ENCODE assay signal across 1 cellular context in the genomic region with DNA sequence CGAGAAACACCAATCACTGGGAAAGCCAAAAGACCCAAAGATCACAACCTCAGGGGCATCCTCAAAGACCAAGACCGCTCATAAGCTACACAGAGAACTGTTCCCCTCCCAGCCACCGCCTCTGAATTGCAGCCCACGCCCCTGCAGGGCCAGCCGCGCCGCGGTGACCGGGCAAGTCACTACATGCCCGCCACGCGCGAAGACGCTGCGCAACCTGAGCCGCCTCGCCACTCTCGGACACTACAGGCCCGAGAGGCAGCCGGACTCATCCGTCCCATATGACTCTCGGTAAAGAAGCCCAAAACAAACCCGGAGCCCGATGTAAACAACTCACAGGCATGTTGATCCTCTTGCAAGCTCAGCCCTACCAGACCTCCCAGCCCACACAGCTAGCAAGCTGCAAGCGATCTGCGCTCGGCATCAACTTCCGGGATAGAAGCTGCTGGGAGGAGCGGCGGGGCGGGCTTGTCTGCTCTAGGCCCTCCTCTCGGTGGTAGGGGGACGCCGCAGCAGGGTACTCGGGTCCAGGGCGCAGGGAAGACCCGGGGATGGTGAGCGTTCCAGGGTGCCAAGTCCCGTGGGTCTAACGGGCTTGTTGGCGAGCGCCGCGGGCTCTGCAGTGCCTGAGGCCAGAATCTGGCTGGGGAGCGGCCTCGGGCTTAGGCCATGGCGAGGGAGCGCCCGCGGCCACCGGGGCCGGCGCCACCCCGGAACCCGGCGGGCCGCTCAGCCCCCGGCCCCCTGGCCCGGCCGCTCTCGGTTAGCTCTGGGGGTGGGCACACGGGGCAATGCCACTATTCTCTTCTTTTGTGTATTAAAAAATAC.
TF ChIP-seq lines count a peak whose summit lies in the region.

A gene (minus strand): TSS at position 412 of the 825 bp plus-strand sequence. CDS start 72 bp downstream, at position 340.

TF ChIP-seq in H1, 55 proteins besides CTCF, POLR2A, EP300 and RAD21 (continued from another document):
- TF ChIP-seq SAP30 (IDR thresholded peaks at IDR 0.05; ENCODE audit: insufficient read depth, insufficient replicate concordance, low read length), result peak; percentile 52
- no peak for TF ChIP-seq KDM5A (IDR thresholded peaks at IDR 0.05; ENCODE audit: low read length)
- TF ChIP-seq BRCA1 (IDR thresholded peaks at IDR 0.05; ENCODE audit: low read depth, low read length), result no peak
- no peak for TF ChIP-seq HDAC6 (IDR thresholded peaks at IDR 0.05; ENCODE audit: low read depth, low read length)
- TF ChIP-seq JUN (IDR thresholded peaks at IDR 0.05; ENCODE audit: low read depth, low read length), result no peak
- TF ChIP-seq ZNF274 (IDR thresholded peaks at IDR 0.05; ENCODE audit: borderline replicate concordance, extremely low read depth, low read length), result no peak
- TF ChIP-seq POU5F1 (IDR thresholded peaks at IDR 0.05; ENCODE audit: low read depth, low read length), result no peak
- no peak for TF ChIP-seq BCL11A (IDR thresholded peaks at IDR 0.05; ENCODE audit: low read depth in 2 of 2, low read length in 2 of 2)
- no peak for TF ChIP-seq MAFK (IDR thresholded peaks at IDR 0.05; ENCODE audit: low read depth, low read length)
- peak; percentile 87 for TF ChIP-seq KDM4A (IDR thresholded peaks at IDR 0.05; ENCODE audit: low read depth, low read length, severe bottlenecking)
- no peak for TF ChIP-seq RXRA (IDR thresholded peaks at IDR 0.05; ENCODE audit: insufficient read depth, low read depth, low read length)
- TF ChIP-seq CEBPB (IDR thresholded peaks at IDR 0.05; ENCODE audit: low read depth, low read length), result no peak; the same call in 1 of the 2 replicates
- peak; percentile 96 for TF ChIP-seq TAF1 (IDR thresholded peaks at IDR 0.05; ENCODE audit: low read depth, low read length)
- TF ChIP-seq EGR1 (IDR thresholded peaks at IDR 0.05; ENCODE audit: borderline replicate concordance, low read depth, low read length), result peak; percentile 55; the same call in 1 of the 2 replicates
- TF ChIP-seq TAF7 (optimal IDR thresholded peaks at IDR 0.05; ENCODE audit: borderline replicate concordance, low read depth, low read length), result peak; percentile 87
- TF ChIP-seq KDM1A (IDR thresholded peaks at IDR 0.05; ENCODE audit: borderline replicate concordance, low read length), result no peak
- TF ChIP-seq TEAD4 (IDR thresholded peaks at IDR 0.05; ENCODE audit: low read depth, low read length), result no peak
- peak; percentile 96 for TF ChIP-seq POLR2AphosphoS5 (IDR thresholded peaks at IDR 0.05; ENCODE audit: low read depth, low read length)
- TF ChIP-seq HDAC2 (IDR thresholded peaks at IDR 0.05; ENCODE audit: borderline replicate concordance in 1 of 2, low read depth in 2 of 2, low read length in 2 of 2), result peak in 1 of 2 experiments; percentile 83; a peak in 1 of 4 replicates
- TF ChIP-seq SP2 (IDR thresholded peaks at IDR 0.05; ENCODE audit: low read length), result peak; percentile 78
- no peak for TF ChIP-seq RFX5 (IDR thresholded peaks at IDR 0.05; ENCODE audit: borderline replicate concordance, low read depth, low read length)
- no peak for TF ChIP-seq CHD1 (IDR thresholded peaks at IDR 0.05; ENCODE audit: low read depth, low read length)
- 0 out of 2 replicates have a peak, but pooled peaks have one; percentile 37 for TF ChIP-seq GTF2F1 (IDR thresholded peaks at IDR 0.05; ENCODE audit: borderline replicate concordance, low read depth, low read length)
- peak; percentile 39 for TF ChIP-seq ASH2L (IDR thresholded peaks at IDR 0.05; ENCODE audit: low read length)
- TF ChIP-seq, protein P1, sequence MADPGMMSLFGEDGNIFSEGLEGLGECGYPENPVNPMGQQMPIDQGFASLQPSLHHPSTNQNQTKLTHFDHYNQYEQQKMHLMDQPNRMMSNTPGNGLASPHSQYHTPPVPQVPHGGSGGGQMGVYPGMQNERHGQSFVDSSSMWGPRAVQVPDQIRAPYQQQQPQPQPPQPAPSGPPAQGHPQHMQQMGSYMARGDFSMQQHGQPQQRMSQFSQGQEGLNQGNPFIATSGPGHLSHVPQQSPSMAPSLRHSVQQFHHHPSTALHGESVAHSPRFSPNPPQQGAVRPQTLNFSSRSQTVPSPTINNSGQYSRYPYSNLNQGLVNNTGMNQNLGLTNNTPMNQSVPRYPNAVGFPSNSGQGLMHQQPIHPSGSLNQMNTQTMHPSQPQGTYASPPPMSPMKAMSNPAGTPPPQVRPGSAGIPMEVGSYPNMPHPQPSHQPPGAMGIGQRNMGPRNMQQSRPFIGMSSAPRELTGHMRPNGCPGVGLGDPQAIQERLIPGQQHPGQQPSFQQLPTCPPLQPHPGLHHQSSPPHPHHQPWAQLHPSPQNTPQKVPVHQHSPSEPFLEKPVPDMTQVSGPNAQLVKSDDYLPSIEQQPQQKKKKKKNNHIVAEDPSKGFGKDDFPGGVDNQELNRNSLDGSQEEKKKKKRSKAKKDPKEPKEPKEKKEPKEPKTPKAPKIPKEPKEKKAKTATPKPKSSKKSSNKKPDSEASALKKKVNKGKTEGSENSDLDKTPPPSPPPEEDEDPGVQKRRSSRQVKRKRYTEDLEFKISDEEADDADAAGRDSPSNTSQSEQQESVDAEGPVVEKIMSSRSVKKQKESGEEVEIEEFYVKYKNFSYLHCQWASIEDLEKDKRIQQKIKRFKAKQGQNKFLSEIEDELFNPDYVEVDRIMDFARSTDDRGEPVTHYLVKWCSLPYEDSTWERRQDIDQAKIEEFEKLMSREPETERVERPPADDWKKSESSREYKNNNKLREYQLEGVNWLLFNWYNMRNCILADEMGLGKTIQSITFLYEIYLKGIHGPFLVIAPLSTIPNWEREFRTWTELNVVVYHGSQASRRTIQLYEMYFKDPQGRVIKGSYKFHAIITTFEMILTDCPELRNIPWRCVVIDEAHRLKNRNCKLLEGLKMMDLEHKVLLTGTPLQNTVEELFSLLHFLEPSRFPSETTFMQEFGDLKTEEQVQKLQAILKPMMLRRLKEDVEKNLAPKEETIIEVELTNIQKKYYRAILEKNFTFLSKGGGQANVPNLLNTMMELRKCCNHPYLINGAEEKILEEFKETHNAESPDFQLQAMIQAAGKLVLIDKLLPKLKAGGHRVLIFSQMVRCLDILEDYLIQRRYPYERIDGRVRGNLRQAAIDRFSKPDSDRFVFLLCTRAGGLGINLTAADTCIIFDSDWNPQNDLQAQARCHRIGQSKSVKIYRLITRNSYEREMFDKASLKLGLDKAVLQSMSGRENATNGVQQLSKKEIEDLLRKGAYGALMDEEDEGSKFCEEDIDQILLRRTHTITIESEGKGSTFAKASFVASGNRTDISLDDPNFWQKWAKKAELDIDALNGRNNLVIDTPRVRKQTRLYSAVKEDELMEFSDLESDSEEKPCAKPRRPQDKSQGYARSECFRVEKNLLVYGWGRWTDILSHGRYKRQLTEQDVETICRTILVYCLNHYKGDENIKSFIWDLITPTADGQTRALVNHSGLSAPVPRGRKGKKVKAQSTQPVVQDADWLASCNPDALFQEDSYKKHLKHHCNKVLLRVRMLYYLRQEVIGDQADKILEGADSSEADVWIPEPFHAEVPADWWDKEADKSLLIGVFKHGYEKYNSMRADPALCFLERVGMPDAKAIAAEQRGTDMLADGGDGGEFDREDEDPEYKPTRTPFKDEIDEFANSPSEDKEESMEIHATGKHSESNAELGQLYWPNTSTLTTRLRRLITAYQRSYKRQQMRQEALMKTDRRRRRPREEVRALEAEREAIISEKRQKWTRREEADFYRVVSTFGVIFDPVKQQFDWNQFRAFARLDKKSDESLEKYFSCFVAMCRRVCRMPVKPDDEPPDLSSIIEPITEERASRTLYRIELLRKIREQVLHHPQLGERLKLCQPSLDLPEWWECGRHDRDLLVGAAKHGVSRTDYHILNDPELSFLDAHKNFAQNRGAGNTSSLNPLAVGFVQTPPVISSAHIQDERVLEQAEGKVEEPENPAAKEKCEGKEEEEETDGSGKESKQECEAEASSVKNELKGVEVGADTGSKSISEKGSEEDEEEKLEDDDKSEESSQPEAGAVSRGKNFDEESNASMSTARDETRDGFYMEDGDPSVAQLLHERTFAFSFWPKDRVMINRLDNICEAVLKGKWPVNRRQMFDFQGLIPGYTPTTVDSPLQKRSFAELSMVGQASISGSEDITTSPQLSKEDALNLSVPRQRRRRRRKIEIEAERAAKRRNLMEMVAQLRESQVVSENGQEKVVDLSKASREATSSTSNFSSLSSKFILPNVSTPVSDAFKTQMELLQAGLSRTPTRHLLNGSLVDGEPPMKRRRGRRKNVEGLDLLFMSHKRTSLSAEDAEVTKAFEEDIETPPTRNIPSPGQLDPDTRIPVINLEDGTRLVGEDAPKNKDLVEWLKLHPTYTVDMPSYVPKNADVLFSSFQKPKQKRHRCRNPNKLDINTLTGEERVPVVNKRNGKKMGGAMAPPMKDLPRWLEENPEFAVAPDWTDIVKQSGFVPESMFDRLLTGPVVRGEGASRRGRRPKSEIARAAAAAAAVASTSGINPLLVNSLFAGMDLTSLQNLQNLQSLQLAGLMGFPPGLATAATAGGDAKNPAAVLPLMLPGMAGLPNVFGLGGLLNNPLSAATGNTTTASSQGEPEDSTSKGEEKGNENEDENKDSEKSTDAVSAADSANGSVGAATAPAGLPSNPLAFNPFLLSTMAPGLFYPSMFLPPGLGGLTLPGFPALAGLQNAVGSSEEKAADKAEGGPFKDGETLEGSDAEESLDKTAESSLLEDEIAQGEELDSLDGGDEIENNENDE (IDR thresholded peaks at IDR 0.05; ENCODE audit: insufficient replicate concordance, low read length), result no peak
- no peak for TF ChIP-seq TCF12 (IDR thresholded peaks at IDR 0.05; ENCODE audit: low read depth, low read length)
- TF ChIP-seq, protein P2, sequence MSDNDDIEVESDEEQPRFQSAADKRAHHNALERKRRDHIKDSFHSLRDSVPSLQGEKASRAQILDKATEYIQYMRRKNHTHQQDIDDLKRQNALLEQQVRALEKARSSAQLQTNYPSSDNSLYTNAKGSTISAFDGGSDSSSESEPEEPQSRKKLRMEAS (IDR thresholded peaks at IDR 0.05), result peak; percentile 37; the same call in 1 of the 2 replicates
- TF ChIP-seq NANOG (IDR thresholded peaks at IDR 0.05; ENCODE audit: insufficient read depth, low read depth, low read length, poor library complexity, severe bottlenecking), result peak; percentile 11
- TF ChIP-seq, protein P3, sequence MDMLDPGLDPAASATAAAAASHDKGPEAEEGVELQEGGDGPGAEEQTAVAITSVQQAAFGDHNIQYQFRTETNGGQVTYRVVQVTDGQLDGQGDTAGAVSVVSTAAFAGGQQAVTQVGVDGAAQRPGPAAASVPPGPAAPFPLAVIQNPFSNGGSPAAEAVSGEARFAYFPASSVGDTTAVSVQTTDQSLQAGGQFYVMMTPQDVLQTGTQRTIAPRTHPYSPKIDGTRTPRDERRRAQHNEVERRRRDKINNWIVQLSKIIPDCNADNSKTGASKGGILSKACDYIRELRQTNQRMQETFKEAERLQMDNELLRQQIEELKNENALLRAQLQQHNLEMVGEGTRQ (IDR thresholded peaks at IDR 0.05; ENCODE audit: low read length), result no peak
- TF ChIP-seq EZH2 (IDR thresholded peaks at IDR 0.05; ENCODE audit: low read depth, low read length, severe bottlenecking), result no peak
- no peak for TF ChIP-seq FOSL1 (IDR thresholded peaks at IDR 0.05; ENCODE audit: insufficient read depth, low read depth, low read length)
- TF ChIP-seq GABPA (IDR thresholded peaks at IDR 0.05; ENCODE audit: borderline replicate concordance, insufficient read depth, low read length), result no peak
- no peak for TF ChIP-seq SIX5 (IDR thresholded peaks at IDR 0.05; ENCODE audit: low read depth, low read length)
- TF ChIP-seq SIN3A (conservative IDR thresholded peaks at IDR 0.05 in 1 of 2, IDR thresholded peaks at IDR 0.05 in 1 of 2; ENCODE audit: low read depth in 1 of 2, low read length in 2 of 2), result peak; percentile 91 to 94
- peak; percentile 76 for TF ChIP-seq PHF8 (conservative IDR thresholded peaks at IDR 0.05; ENCODE audit: low read depth, low read length)
- no peak for TF ChIP-seq NRF1 (IDR thresholded peaks at IDR 0.05; ENCODE audit: low read depth, low read length)
- TF ChIP-seq CBX5 (IDR thresholded peaks at IDR 0.05; ENCODE audit: low read depth, low read length), result no peak
- TF ChIP-seq SP1 (IDR thresholded peaks at IDR 0.05; ENCODE audit: low read depth, low read length), result no peak; the same call in 1 of the 2 replicates
- TF ChIP-seq, protein P4, sequence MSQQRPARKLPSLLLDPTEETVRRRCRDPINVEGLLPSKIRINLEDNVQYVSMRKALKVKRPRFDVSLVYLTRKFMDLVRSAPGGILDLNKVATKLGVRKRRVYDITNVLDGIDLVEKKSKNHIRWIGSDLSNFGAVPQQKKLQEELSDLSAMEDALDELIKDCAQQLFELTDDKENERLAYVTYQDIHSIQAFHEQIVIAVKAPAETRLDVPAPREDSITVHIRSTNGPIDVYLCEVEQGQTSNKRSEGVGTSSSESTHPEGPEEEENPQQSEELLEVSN (IDR thresholded peaks at IDR 0.05), result no peak
- no peak for TF ChIP-seq BACH1 (IDR thresholded peaks at IDR 0.05; ENCODE audit: low read length)
- TF ChIP-seq RNF2 (IDR thresholded peaks at IDR 0.05; ENCODE audit: borderline replicate concordance, low read depth, low read length, missing control alignments, poor library complexity, severe bottlenecking), result no peak
- no peak for TF ChIP-seq JUND (IDR thresholded peaks at IDR 0.05; ENCODE audit: low read length)
- TF ChIP-seq CHD2 (IDR thresholded peaks at IDR 0.05; ENCODE audit: low read length), result no peak
- no peak for TF ChIP-seq CREB1 (IDR thresholded peaks at IDR 0.05)
- no peak for TF ChIP-seq SRF (IDR thresholded peaks at IDR 0.05; ENCODE audit: low read depth, low read length)
- TF ChIP-seq SUZ12 (IDR thresholded peaks at IDR 0.05; ENCODE audit: low read length), result no peak
- TF ChIP-seq, protein P5, sequence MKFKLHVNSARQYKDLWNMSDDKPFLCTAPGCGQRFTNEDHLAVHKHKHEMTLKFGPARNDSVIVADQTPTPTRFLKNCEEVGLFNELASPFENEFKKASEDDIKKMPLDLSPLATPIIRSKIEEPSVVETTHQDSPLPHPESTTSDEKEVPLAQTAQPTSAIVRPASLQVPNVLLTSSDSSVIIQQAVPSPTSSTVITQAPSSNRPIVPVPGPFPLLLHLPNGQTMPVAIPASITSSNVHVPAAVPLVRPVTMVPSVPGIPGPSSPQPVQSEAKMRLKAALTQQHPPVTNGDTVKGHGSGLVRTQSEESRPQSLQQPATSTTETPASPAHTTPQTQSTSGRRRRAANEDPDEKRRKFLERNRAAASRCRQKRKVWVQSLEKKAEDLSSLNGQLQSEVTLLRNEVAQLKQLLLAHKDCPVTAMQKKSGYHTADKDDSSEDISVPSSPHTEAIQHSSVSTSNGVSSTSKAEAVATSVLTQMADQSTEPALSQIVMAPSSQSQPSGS (IDR thresholded peaks at IDR 0.05; ENCODE audit: low read length), result no peak
- TF ChIP-seq CTBP2 (IDR thresholded peaks at IDR 0.05; ENCODE audit: borderline replicate concordance, insufficient read depth, insufficient read length, low read length), result no peak
- TF ChIP-seq, protein P6, sequence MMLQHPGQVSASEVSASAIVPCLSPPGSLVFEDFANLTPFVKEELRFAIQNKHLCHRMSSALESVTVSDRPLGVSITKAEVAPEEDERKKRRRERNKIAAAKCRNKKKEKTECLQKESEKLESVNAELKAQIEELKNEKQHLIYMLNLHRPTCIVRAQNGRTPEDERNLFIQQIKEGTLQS (IDR thresholded peaks at IDR 0.05; ENCODE audit: insufficient read depth, low read depth, low read length), result no peak
- no peak for TF ChIP-seq YY1 (IDR thresholded peaks at IDR 0.05; ENCODE audit: low read depth, low read length)
- no peak for TF ChIP-seq SIRT6 (IDR thresholded peaks at IDR 0.05; ENCODE audit: low read length)
- TF ChIP-seq TBP (IDR thresholded peaks at IDR 0.05; ENCODE audit: low read depth, low read length), result peak; percentile 86
- TF ChIP-seq RBBP5 (IDR thresholded peaks at IDR 0.05; ENCODE audit: borderline replicate concordance, low read depth, low read length), result peak; percentile 93
- no peak for TF ChIP-seq SP4 (IDR thresholded peaks at IDR 0.05; ENCODE audit: low read length)
